8 cellular contexts compared by ENCODE assay signal in the genomic region with DNA sequence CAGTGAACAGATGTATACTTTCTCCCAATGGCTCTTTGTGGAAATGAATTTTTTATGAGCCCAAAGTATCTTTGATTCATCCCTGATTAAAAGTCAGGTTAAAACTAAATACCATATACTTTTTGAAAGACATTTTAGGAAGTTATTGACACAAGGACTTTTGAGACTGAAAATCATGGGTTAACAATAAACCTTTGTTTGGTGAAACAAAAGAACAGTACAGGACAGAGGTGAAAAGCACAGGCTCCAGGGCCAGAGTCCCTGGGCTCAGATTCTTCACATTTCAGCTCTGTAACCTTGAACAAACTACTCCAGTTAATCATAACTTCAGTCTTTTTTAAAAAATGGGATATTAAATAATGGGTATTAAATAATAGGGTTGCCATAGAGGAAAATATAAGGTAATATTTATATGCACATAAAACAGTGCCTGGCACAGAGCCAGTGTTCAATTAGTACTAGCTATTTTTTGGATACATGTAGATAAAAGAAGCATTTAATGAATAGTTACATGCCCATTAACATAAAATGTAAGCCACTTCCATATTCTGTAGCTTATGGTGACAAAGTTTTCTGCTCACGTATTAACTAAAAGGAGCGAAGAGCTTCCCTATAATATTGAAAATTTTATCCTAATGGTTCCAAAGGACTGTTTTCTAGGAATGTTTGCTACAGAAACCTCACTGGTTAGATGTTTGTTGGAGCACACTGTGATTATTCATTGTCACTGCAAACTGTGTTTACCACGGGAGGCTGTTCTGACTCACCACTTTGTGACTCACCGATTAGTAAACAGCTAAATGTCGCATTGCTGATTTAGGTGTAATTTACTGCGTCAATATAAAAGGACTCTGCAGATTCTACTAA.
DNase-seq lines count a peak whose midpoint lies in the region; ATAC-seq and TF ChIP-seq lines count a peak whose summit lies in the region.

No MANE protein-coding gene starts in this region.

- no peaks in the 10 kb centered on the region for H3K27me3 ChIP-seq in stomach
- H3K27me3 ChIP-seq in right cardiac atrium (ENCODE audit: control insufficient read depth, insufficient read depth), result no peaks in the 10 kb centered on the region

- H3K4me1 ChIP-seq in stomach (peaks cover 8 to 29% (median 22%) of the 10 kb centered on the region in 4 donors), right cardiac atrium (ENCODE audit: control insufficient read depth, insufficient read depth, low read length) (no peaks in the 10 kb centered on the region)

- H3K9me3 ChIP-seq in stomach (peaks cover 0 to 12% (median 6%) of the 10 kb centered on the region in 4 donors), right cardiac atrium (ENCODE audit: control insufficient read depth, low read length) (no peaks in the 10 kb centered on the region)

- TF ChIP-seq EP300 in stomach (IDR thresholded peaks at IDR 0.05), result no peak

- no peak for TF ChIP-seq POLR2A in stomach (IDR thresholded peaks at IDR 0.05)

- no peak overlapping the region for H3K4me3 ChIP-seq in foreskin fibroblast (ENCODE audit: low read depth in 1 of 2, low read length in 2 of 2)
- H3K4me3 ChIP-seq in stomach, result no peak overlapping the region
- H3K4me3 ChIP-seq in right cardiac atrium (ENCODE audit: low read length), result no peak overlapping the region

- peak overlapping the region in 1 of 5 donors; percentile 28 for H3K27ac ChIP-seq in stomach
- H3K27ac ChIP-seq in right cardiac atrium (ENCODE audit: low read length), result no peak overlapping the region

- DNase-seq in NCI-H2029 (lab: John Stamatoyannopoulos, UW) (peak; percentile 0), NCI-H2029 treated with DMSO at 0.1 percent for 48 hours (lab: John Stamatoyannopoulos, UW) (no peak), RPMI7951 (ENCODE audit: low read depth) (peak; percentile 72), foreskin fibroblast (peak; percentile 31 to 37), stomach (peak; percentile 30), right cardiac atrium (no peak), GM20000 (ENCODE audit: low spot score) (no peak), DMS 273 treated with DMSO at 0.1 percent for 48 hours (lab: John Stamatoyannopoulos, UW) (no peak)

- WGBS in stomach, 5 donors, result 28 to 41% (median 34%) methylated on average over 6 of the region's 6 CpGs
- WGBS in right cardiac atrium, result 63% methylated on average over 6 of the region's 6 CpGs

- ATAC-seq in right cardiac atrium, result no peak

- TF ChIP-seq CTCF in foreskin fibroblast (IDR thresholded peaks at IDR 0.05; ENCODE audit: low read depth, low read length) (no peak), stomach (IDR thresholded peaks at IDR 0.05) (no peak), GM20000 (IDR thresholded peaks at IDR 0.05; ENCODE audit: extremely low read depth, missing control alignments) (no peak)

- intact Hi-C loops in stomach (cut with DNase I; ENCODE audit: low total_unique reads), result no loop called here
- intact Hi-C loops in right cardiac atrium (cut with DNase I), result no loop called here

- H3K36me3 ChIP-seq in stomach, result no peaks in the 10 kb centered on the region

Comparison
In these comparisons a context has a peak if more than half of its experiments do, and no peak if none do; other contexts are left out.
1. DNase-seq: peak in NCI-H2029 (single experiment), RPMI7951 (single experiment), foreskin fibroblast (2 of 2) and stomach (single experiment); none in NCI-H2029 treated with DMSO at 0.1 percent for 48 hours (single experiment), right cardiac atrium (0 of 3), GM20000 (single experiment) and DMS 273 treated with DMSO at 0.1 percent for 48 hours (single experiment).